Comparison of ENCODE assay signal across 17 cellular contexts in the genomic region with DNA sequence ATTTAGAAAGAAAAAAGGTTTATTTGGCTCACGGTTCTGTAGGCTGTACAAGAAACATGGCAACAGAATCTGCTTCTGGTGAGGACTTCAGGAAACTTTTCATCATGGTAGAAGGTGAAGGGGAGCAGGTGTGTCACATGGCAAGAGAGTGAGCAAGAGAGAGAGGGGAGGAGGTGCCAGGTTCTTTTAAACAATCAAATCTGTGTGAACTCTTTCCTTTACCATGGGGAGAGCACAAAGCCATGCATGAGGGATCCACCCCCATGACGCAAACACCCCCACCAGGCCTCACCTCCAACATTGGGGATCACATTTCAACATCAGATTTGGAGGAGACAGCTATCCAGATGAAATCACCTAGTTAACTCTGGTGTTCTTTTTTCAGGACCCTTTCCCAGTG.
DNase-seq lines count a peak whose midpoint lies in the region; ATAC-seq, FAIRE-seq and TF ChIP-seq lines count a peak whose summit lies in the region.
"Had no signal": no experiment of that assay in that cellular context is flagged by ENCODE, and none has a peak within 500 bp of the region (broad histone marks: within the 10 kb centered on the region; RNA-seq: fewer than 3 reads in every experiment).

No MANE protein-coding gene starts in this region.

- ATAC-seq in HepG2: no peak
- no peak for ATAC-seq in right lobe of liver
- ATAC-seq in HG03039 (IDR thresholded peaks at IDR 0.05; ENCODE audit: unreplicated experiment): no peak
- ATAC-seq in GM21529 (IDR thresholded peaks at IDR 0.05; ENCODE audit: unreplicated experiment): no peak
- ATAC-seq in upper lobe of right lung: no peak

- no peak for TF ChIP-seq POLR2A in HepG2 (IDR thresholded peaks at IDR 0.05; ENCODE audit: insufficient read depth in 1 of 2, low read depth in 2 of 2, low read length in 2 of 2)
- no peak for TF ChIP-seq POLR2A in right lobe of liver (IDR thresholded peaks at IDR 0.05)

- H3K4me2 ChIP-seq in HepG2 (ENCODE audit: low read depth, low read length): no peak overlapping the region
- H3K4me2 ChIP-seq: SK-N-SH had no signal

- intact Hi-C loops in HepG2 (cut with micrococcal nuclease; ENCODE audit: unreplicated experiment) (no loop called here), right lobe of liver (cut with DNase I) (no loop called here), upper lobe of right lung (cut with DNase I) (no loop called here)

- H3K36me3 ChIP-seq in liver (ENCODE audit: control insufficient read depth in 4 of 4, insufficient read depth in 3 of 4, low read depth in 1 of 4, low read length in 3 of 4) (peaks cover 0 to 3% (median 0%) of the 10 kb centered on the region in 4 donors), HepG2 (replicated peaks in 1 of 2; ENCODE audit: control insufficient read depth in 1 of 2, insufficient read depth in 2 of 2, low read length in 2 of 2) (no peaks in the 10 kb centered on the region), right lobe of liver (no peaks in the 10 kb centered on the region), upper lobe of right lung (no peaks in the 10 kb centered on the region)
- H3K36me3 ChIP-seq: esophagus squamous epithelium, upper lobe of left lung had no signal

- POLR2A ChIA-PET in HepG2 (lab: Yijun Ruan, JAX): no interaction called here

- H3K27ac ChIP-seq in liver (ENCODE audit: low read depth in 1 of 2, low read length in 2 of 2) (peak overlapping the region; percentile 80 to 91), HepG2 (ENCODE audit: extremely low read length, insufficient read depth, low read length) (no peak overlapping the region), right lobe of liver (peak overlapping the region in 2 of 3 donors; percentile 41 to 85), upper lobe of right lung (no peak overlapping the region)
- H3K27ac ChIP-seq: C4-2B had no signal

- H3K9ac ChIP-seq in liver (ENCODE audit: low read depth in 1 of 2, low read length in 2 of 2) (no peak overlapping the region), HepG2 (ENCODE audit: insufficient read depth, low read depth, low read length) (no peak overlapping the region)
- H3K9ac ChIP-seq: SK-N-SH had no signal

- no TSS peak for BruUV-seq in HepG2 (replicated peaks; lab: Mats Ljungman, UMichigan)

- in situ Hi-C loops in HepG2 (cut with HindIII; ENCODE audit: extremely low pct_ligation_motif_present, low pct_unique_long_range_greater_than_20kb) (no loop called here), SK-MEL-5 (cut with HindIII; ENCODE audit: low pct_unique_long_range_greater_than_20kb, low sequenced_read_pairs) (no loop called here)

- no peak overlapping the region for H2AFZ ChIP-seq in HepG2 (ENCODE audit: low read length)

- TF ChIP-seq CTCF in liver (IDR thresholded peaks at IDR 0.05; ENCODE audit: low read depth, low read length, missing input control) (no peak), HepG2 (CRISPR knock-in tag; IDR thresholded peaks at IDR 0.05) (no peak), right lobe of liver (IDR thresholded peaks at IDR 0.05) (no peak), upper lobe of right lung (IDR thresholded peaks at IDR 0.05) (no peak)

- CTCF ChIA-PET in HepG2 (lab: Yijun Ruan, JAX; ENCODE audit: low intra/inter-chr PET ratio, low total read pairs): no interaction called here

- H3K79me2 ChIP-seq in HepG2 (ENCODE audit: insufficient read depth, low read length): peaks cover 7% of the 10 kb centered on the region

- DNase-seq in HepG2 (ENCODE audit: low spot score) (no peak), SK-MEL-5 (ENCODE audit: low read depth, low spot score) (peak; percentile 38), right lobe of liver (peak in 1 of 3 donors; percentile 15), upper lobe of right lung (no peak)
- no peak for DNase-seq in stimulated activated CD4-positive, alpha-beta T cell treated with anti-CD3 and anti-CD28 coated beads, Interleukin-1b, Interleukin-23, amount 100 ng/mL, for 48 hours
- DNase-seq: activated CD4-positive, alpha-beta memory T cell treated with anti-CD3 and anti-CD28 coated beads for 36 hours; esophagus squamous epithelium; NCI-H345; occipital lobe; SK-N-SH; stimulated activated CD4-positive, alpha-beta T cell treated with anti-CD3 and anti-CD28 coated beads, Interleukin-4, amount 100 ng/mL, for 24 hours; upper lobe of left lung had no signal

- TF ChIP-seq RAD21 in liver (IDR thresholded peaks at IDR 0.05): no peak
- TF ChIP-seq RAD21 in HepG2 (CRISPR knock-in tag; IDR thresholded peaks at IDR 0.05): no peak

- H3K9me3 ChIP-seq in liver (ENCODE audit: control insufficient read depth in 4 of 4, low read length in 3 of 4): no peaks in the 10 kb centered on the region
- peaks cover 9% of the 10 kb centered on the region for H3K9me3 ChIP-seq in HepG2 (ENCODE audit: low read length)
- H3K9me3 ChIP-seq in right lobe of liver: no peaks in the 10 kb centered on the region
- H3K9me3 ChIP-seq in upper lobe of right lung: no peaks in the 10 kb centered on the region
- H3K9me3 ChIP-seq: esophagus squamous epithelium, SK-N-SH, upper lobe of left lung had no signal

- no peaks in the 10 kb centered on the region; the same call in 1 of the 2 replicates for H4K20me1 ChIP-seq in HepG2 (ENCODE audit: insufficient read depth, low read length)

- 99% methylated on average over 2 of the region's 2 CpGs for WGBS in liver
- 97% methylated on average over 1 of the region's 2 CpGs for WGBS in HepG2 (ENCODE audit: low lambda C conversion rate)
- 100% methylated on average over 2 of the region's 2 CpGs for WGBS in right lobe of liver (ENCODE audit: insufficient coverage, low coverage, low lambda C conversion rate, missing lambda C conversion rate)

- H3K27me3 ChIP-seq in liver (ENCODE audit: control insufficient read depth in 4 of 4, insufficient read depth in 4 of 4, low read length in 3 of 4): no peaks in the 10 kb centered on the region
- H3K27me3 ChIP-seq in HepG2 (ENCODE audit: control insufficient read depth in 1 of 2, insufficient read depth in 2 of 2, low read length in 2 of 2): no peaks in the 10 kb centered on the region
- H3K27me3 ChIP-seq in right lobe of liver: no peaks in the 10 kb centered on the region
- H3K27me3 ChIP-seq in upper lobe of right lung: no peaks in the 10 kb centered on the region
- H3K27me3 ChIP-seq: esophagus squamous epithelium, upper lobe of left lung had no signal

- no peak for TF ChIP-seq EP300 in HepG2 (IDR thresholded peaks at IDR 0.05; ENCODE audit: low read depth in 2 of 2, low read length in 2 of 2)
- TF ChIP-seq EP300 in HepG2 (CRISPR knock-in tag; IDR thresholded peaks at IDR 0.05; ENCODE audit: borderline replicate concordance): no peak

- FAIRE-seq in HepG2 (lab: Jason Lieb, UNC): no peak
- FAIRE-seq: keratinocyte had no signal

- H3K4me1 ChIP-seq in liver (ENCODE audit: control insufficient read depth in 4 of 4, insufficient read depth in 4 of 4, low read length in 3 of 4): peaks cover under 1 to 13% (median 9%) of the 10 kb centered on the region in 4 donors
- no peaks in the 10 kb centered on the region for H3K4me1 ChIP-seq in HepG2 (ENCODE audit: insufficient read depth, low read length)
- peaks cover 0 to under 1% (median 0%) of the 10 kb centered on the region in 4 donors for H3K4me1 ChIP-seq in right lobe of liver
- H3K4me1 ChIP-seq in upper lobe of right lung: peaks cover 4% of the 10 kb centered on the region

- no peak overlapping the region for H3K4me3 ChIP-seq in liver (ENCODE audit: low read depth in 1 of 3, low read length in 3 of 3)
- no peak overlapping the region for H3K4me3 ChIP-seq in HepG2 (replicated peaks in 1 of 3; ENCODE audit: insufficient read depth in 1 of 3, low read depth in 2 of 3, low read length in 3 of 3)
- H3K4me3 ChIP-seq in right lobe of liver: no peak overlapping the region
- H3K4me3 ChIP-seq in upper lobe of right lung: no peak overlapping the region

TF ChIP-seq in liver, 16 proteins besides CTCF, POLR2A, EP300 and RAD21:
- TF ChIP-seq HNF4A (conservative IDR thresholded peaks at IDR 0.05): no peak
- TF ChIP-seq, protein P1, sequence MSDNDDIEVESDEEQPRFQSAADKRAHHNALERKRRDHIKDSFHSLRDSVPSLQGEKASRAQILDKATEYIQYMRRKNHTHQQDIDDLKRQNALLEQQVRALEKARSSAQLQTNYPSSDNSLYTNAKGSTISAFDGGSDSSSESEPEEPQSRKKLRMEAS (IDR thresholded peaks at IDR 0.05): no peak
- TF ChIP-seq GABPA (IDR thresholded peaks at IDR 0.05 in 1 of 2, conservative IDR thresholded peaks at IDR 0.05 in 1 of 2): no peak
- TF ChIP-seq YY1 (IDR thresholded peaks at IDR 0.05): no peak

TF ChIP-seq in HepG2, 621 proteins besides CTCF, POLR2A, EP300 and RAD21 (continues in another document):
- TF ChIP-seq ZBTB3 (CRISPR knock-in tag; IDR thresholded peaks at IDR 0.05; ENCODE audit: borderline replicate concordance, low read depth) (no peak), RARA (CRISPR knock-in tag; IDR thresholded peaks at IDR 0.05) (no peak), STAT5B (CRISPR knock-in tag; IDR thresholded peaks at IDR 0.05) (no peak), ZZZ3 (CRISPR knock-in tag; IDR thresholded peaks at IDR 0.05; ENCODE audit: borderline replicate concordance) (no peak), ZNF775 (CRISPR knock-in tag; IDR thresholded peaks at IDR 0.05; ENCODE audit: borderline replicate concordance) (no peak), FOSL2 (CRISPR knock-in tag; IDR thresholded peaks at IDR 0.05) (no peak), ISL2 (CRISPR knock-in tag; IDR thresholded peaks at IDR 0.05) (no peak), ZNF768 (CRISPR knock-in tag; IDR thresholded peaks at IDR 0.05) (no peak), PHF5A (CRISPR knock-in tag; IDR thresholded peaks at IDR 0.05; ENCODE audit: low read depth, unreplicated experiment) (no peak)
- TF ChIP-seq, protein P2, sequence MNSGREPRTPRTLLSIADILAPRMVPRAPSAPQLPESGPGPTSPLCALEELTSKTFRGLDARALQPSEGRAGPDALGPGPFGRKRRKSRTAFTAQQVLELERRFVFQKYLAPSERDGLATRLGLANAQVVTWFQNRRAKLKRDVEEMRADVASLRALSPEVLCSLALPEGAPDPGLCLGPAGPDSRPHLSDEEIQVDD (CRISPR knock-in tag; IDR thresholded peaks at IDR 0.05; ENCODE audit: borderline replicate concordance): no peak
- TF ChIP-seq, protein P3, sequence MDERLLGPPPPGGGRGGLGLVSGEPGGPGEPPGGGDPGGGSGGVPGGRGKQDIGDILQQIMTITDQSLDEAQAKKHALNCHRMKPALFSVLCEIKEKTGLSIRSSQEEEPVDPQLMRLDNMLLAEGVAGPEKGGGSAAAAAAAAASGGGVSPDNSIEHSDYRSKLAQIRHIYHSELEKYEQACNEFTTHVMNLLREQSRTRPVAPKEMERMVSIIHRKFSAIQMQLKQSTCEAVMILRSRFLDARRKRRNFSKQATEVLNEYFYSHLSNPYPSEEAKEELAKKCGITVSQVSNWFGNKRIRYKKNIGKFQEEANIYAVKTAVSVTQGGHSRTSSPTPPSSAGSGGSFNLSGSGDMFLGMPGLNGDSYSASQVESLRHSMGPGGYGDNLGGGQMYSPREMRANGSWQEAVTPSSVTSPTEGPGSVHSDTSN (CRISPR knock-in tag; IDR thresholded peaks at IDR 0.05): no peak

Comparison
In these comparisons a context has a peak if more than half of its experiments do, and no peak if none do; other contexts are left out.
1. H3K27ac ChIP-seq: peak in liver (2 of 2) and right lobe of liver (2 of 3); none in HepG2 (single experiment) and upper lobe of right lung (single experiment).